ENCODE assay signal across 8 cellular contexts in genomic region chr10:33335550-33335799, GRCh38. TPM values are rescaled to one million over a fixed set of nuclear protein-coding genes. Genes with fewer than 3 reads are reported as not detected.
DNase-seq lines count a peak whose midpoint lies in the region; ATAC-seq and TF ChIP-seq lines count a peak whose summit lies in the region.

No MANE protein-coding gene starts in this region.

- H2BK5ac ChIP-seq in mesenchymal stem cell (ENCODE audit: low read depth, low read length, poor library complexity, severe bottlenecking), result peak overlapping the region; percentile 81

- no peaks in the 10 kb centered on the region for H3K27me3 Mint-ChIP-seq in chondrocyte (ENCODE audit: low read depth)

- H3K9me3 ChIP-seq in cardiac muscle cell (ENCODE audit: low read depth), result no peaks in the 10 kb centered on the region
- H3K9me3 ChIP-seq in mesenchymal stem cell (ENCODE audit: control insufficient read depth, low read length), result no peaks in the 10 kb centered on the region

- H3K9me3 Mint-ChIP-seq in chondrocyte (ENCODE audit: low read depth), result no peaks in the 10 kb centered on the region

- peak overlapping the region; percentile 96 for H3K27ac ChIP-seq in cardiac muscle cell
- peak overlapping the region; percentile 58 for H3K27ac ChIP-seq in mesenchymal stem cell (ENCODE audit: low read length, poor library complexity, severe bottlenecking)

- no peak for ATAC-seq in left cardiac atrium
- no peak for ATAC-seq in GM21786 (IDR thresholded peaks at IDR 0.05; ENCODE audit: unreplicated experiment)
- no peak for ATAC-seq in GM19035 (IDR thresholded peaks at IDR 0.05; ENCODE audit: unreplicated experiment)
- no peak for ATAC-seq in GM18505 (IDR thresholded peaks at IDR 0.05; ENCODE audit: unreplicated experiment)
- no peak for ATAC-seq in GM19455 (IDR thresholded peaks at IDR 0.05; ENCODE audit: unreplicated experiment)

- no peaks in the 10 kb centered on the region for H3K27me3 ChIP-seq in cardiac muscle cell
- H3K27me3 ChIP-seq in mesenchymal stem cell (ENCODE audit: control insufficient read depth in 1 of 2, insufficient read depth in 1 of 2, low read length in 2 of 2), result no peaks in the 10 kb centered on the region

- no peaks in the 10 kb centered on the region for H3K36me3 ChIP-seq in cardiac muscle cell
- peaks cover 0 to 22% of the 10 kb centered on the region in 2 experiments for H3K36me3 ChIP-seq in mesenchymal stem cell (ENCODE audit: control insufficient read depth in 1 of 2, insufficient read depth in 2 of 2, low read depth in 1 of 2, low read length in 2 of 2)

- H3K27ac Mint-ChIP-seq in chondrocyte (ENCODE audit: unreplicated experiment), result peak overlapping the region; percentile 75

- peak in 1 of 2 donors; percentile 54 for DNase-seq in cardiac muscle cell (ENCODE audit: low read depth in 1 of 2, low spot score in 1 of 2)
- no peak for DNase-seq in left cardiac atrium
- no peak for DNase-seq in chondrocyte (ENCODE audit: low spot score)
- DNase-seq in mesenchymal stem cell, result no peak

- H3K4ac ChIP-seq in mesenchymal stem cell (ENCODE audit: low read depth in 1 of 2, low read length in 2 of 2), result peak overlapping the region; percentile 69 to 87

- peak overlapping the region; percentile 100 for H3K4me2 ChIP-seq in mesenchymal stem cell (ENCODE audit: low read length, poor library complexity, severe bottlenecking)

- WGBS in mesenchymal stem cell, result 0% methylated on average over 16 of the region's 21 CpGs

- H3K4me1 Mint-ChIP-seq in chondrocyte (ENCODE audit: low read depth), result peaks cover 64% of the 10 kb centered on the region

- peak overlapping the region; percentile 100 for H3K9ac ChIP-seq in mesenchymal stem cell (ENCODE audit: low read length)

- no peaks in the 10 kb centered on the region for H3K36me3 Mint-ChIP-seq in chondrocyte (ENCODE audit: low read depth)

- TF ChIP-seq CTCF in cardiac muscle cell (IDR thresholded peaks at IDR 0.05; ENCODE audit: low read depth, low read length) (no peak), chondrocyte (IDR thresholded peaks at IDR 0.05) (no peak)

- H2BK12ac ChIP-seq in mesenchymal stem cell (ENCODE audit: low read length in 2 of 2), result peak overlapping the region; percentile 18 to 85

- H3K4me3 ChIP-seq in cardiac muscle cell (peak overlapping the region; percentile 95), mesenchymal stem cell (ENCODE audit: insufficient read depth in 1 of 2, low read depth in 1 of 2, low read length in 2 of 2) (peak overlapping the region; percentile 81 to 87)

- TF ChIP-seq POLR2A in GM18505 (IDR thresholded peaks at IDR 0.05; ENCODE audit: borderline replicate concordance, extremely low read depth, insufficient read depth, insufficient read length), result no peak

- intact Hi-C loops in left cardiac atrium (cut with DNase I), result loop anchor here (5.0 to 10.0 kb wide), 2 partner anchors 382 to 469 kb away; no protein-coding TSS in a partner anchor

- H2BK120ac ChIP-seq in mesenchymal stem cell (ENCODE audit: low read depth, low read length), result peak overlapping the region; percentile 80

- peak overlapping the region; percentile 73 for H4K91ac ChIP-seq in mesenchymal stem cell (ENCODE audit: low read length)

- peak overlapping the region; percentile 90 for H3K4me3 Mint-ChIP-seq in chondrocyte (ENCODE audit: unreplicated experiment)

- H2AFZ ChIP-seq in mesenchymal stem cell (ENCODE audit: low read depth, low read length), result peak overlapping the region; percentile 42

- peak overlapping the region; percentile 59 for H4K8ac ChIP-seq in mesenchymal stem cell (ENCODE audit: low read length)

- peaks cover 10% of the 10 kb centered on the region for H3K4me1 ChIP-seq in cardiac muscle cell (ENCODE audit: low read depth)
- H3K4me1 ChIP-seq in mesenchymal stem cell (ENCODE audit: control insufficient read depth, insufficient read depth, low read depth, low read length), result peaks cover 2% of the 10 kb centered on the region

- peak overlapping the region in 1 of 2 experiments; percentile 98 for H3K23ac ChIP-seq in mesenchymal stem cell (ENCODE audit: low read length in 2 of 2)

- peaks cover 7% of the 10 kb centered on the region for H3K79me1 ChIP-seq in mesenchymal stem cell (replicated peaks; ENCODE audit: low read length, poor library complexity, severe bottlenecking)

- H2AK5ac ChIP-seq in mesenchymal stem cell (ENCODE audit: low read length, severe bottlenecking), result no peak overlapping the region

- H3K18ac ChIP-seq in mesenchymal stem cell (ENCODE audit: low read depth in 1 of 2, low read length in 2 of 2), result peak overlapping the region; percentile 91 to 97

- H2BK15ac ChIP-seq in mesenchymal stem cell (ENCODE audit: low read depth, poor library complexity, severe bottlenecking), result peak overlapping the region; percentile 94

- H3K14ac ChIP-seq in mesenchymal stem cell (ENCODE audit: low read length in 2 of 2), result peak overlapping the region in 1 of 2 experiments; percentile 93

RNA-seq across cellular contexts. Expression of gene NRP1, which starts 1.0 kb away (rescaled TPM):
- total RNA-seq in cardiac muscle cell (178 and 327 TPM in 2 replicates), left cardiac atrium (100 to 1,000 TPM; 110 to 121 TPM), chondrocyte (111 to 126 TPM (median 122 TPM) in 3 replicates)
- 145 and 241 TPM in 2 replicates for polyA plus RNA-seq in cardiac muscle cell
- 29.3 TPM for polyA plus RNA-seq in mesenchymal stem cell (2013, experiment 1 of 2)
- polyA plus RNA-seq in mesenchymal stem cell (2013, experiment 2 of 2), result 30.0 TPM
